ENCODE assay signal across 9 cellular contexts in the genomic region with DNA sequence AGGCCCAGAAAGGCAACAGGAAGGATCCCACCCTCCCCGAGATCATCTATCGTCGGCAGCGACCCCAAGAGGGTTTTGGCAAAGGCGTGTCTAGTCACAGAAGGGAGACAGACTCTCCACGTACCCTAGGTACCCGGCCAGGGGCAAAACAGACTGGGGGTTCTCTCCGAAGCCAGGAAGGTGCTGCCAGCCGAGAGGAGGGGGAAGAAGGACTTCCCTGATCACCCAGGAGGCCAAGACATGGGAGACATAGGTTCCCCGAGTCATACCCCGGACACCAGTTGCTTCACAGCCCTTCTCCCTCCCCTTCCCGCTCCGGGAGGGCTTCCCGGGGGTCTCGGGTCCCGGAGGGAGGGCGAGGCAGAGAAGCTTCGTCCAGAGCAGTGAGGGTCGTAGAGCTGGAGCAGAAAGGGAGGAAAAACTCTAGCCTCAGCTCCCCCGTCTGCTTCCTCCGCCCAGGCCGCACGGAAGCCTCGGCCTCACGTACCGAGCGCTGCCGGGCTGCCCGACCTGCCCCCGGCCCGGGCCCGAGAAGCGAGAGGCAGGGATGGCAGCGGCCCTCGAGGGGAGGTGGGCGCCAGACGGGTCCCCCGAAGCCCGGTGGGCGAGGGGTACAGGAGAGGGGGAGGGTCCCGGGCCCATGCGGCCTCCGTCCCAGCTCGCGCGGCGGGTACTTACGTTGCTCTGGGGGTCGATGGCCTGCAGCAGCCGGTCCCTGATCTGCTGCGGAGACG. TPM values are rescaled to one million over a fixed set of nuclear protein-coding genes. Genes with fewer than 3 reads are reported as not detected.
DNase-seq lines count a peak whose midpoint lies in the region; ATAC-seq, FAIRE-seq and TF ChIP-seq lines count a peak whose summit lies in the region.
"Had no signal": no experiment of that assay in that cellular context is flagged by ENCODE, and none has a peak within 500 bp of the region (broad histone marks: within the 10 kb centered on the region; RNA-seq: fewer than 3 reads in every experiment).

No MANE protein-coding gene starts in this region.

- no peak for TF ChIP-seq CTCF in Peyer's patch (IDR thresholded peaks at IDR 0.05)
- TF ChIP-seq CTCF in cardiac fibroblast (IDR thresholded peaks at IDR 0.05; ENCODE audit: low read depth, low read length), result no peak
- TF ChIP-seq CTCF in lower lobe of right lung (IDR thresholded peaks at IDR 0.05), result no peak
- TF ChIP-seq CTCF in type B pancreatic cell (conservative IDR thresholded peaks at IDR 0.05), result no peak

- H3K4me1 Mint-ChIP-seq in type B pancreatic cell (ENCODE audit: unreplicated experiment), result peaks cover 28% of the 10 kb centered on the region

- peak overlapping the region; percentile 92 for H3K4me3 Mint-ChIP-seq in type B pancreatic cell

- peaks cover 0 to 29% (median 0%) of the 10 kb centered on the region in 3 donors for H3K36me3 ChIP-seq in Peyer's patch
- H3K36me3 ChIP-seq in lower lobe of right lung, result peaks cover 33% of the 10 kb centered on the region

- H3K27ac ChIP-seq in Peyer's patch, result peak overlapping the region; percentile 89 to 99 (median 98)
- peak overlapping the region; percentile 88 for H3K27ac ChIP-seq in lower lobe of right lung

- no peaks in the 10 kb centered on the region for H3K9me3 ChIP-seq in Peyer's patch
- H3K9me3 ChIP-seq in lower lobe of right lung, result no peaks in the 10 kb centered on the region

- no peaks in the 10 kb centered on the region for H3K9me3 Mint-ChIP-seq in type B pancreatic cell

- H3K4me1 ChIP-seq in Peyer's patch, result peaks cover 0 to 31% (median 11%) of the 10 kb centered on the region in 4 donors
- H3K4me1 ChIP-seq in lower lobe of right lung, result peaks cover 60% of the 10 kb centered on the region

- H3K27me3 Mint-ChIP-seq in type B pancreatic cell, result no peaks in the 10 kb centered on the region

- H3K36me3 Mint-ChIP-seq in type B pancreatic cell, result no peaks in the 10 kb centered on the region

- FAIRE-seq in H54 (lab: Jason Lieb, UNC), result no peak
- FAIRE-seq: colon had no signal

- TF ChIP-seq POLR2A in Peyer's patch (IDR thresholded peaks at IDR 0.05), result no peak
- no peak for TF ChIP-seq POLR2A in H54 (IDR thresholded peaks at IDR 0.05; ENCODE audit: low read depth, low read length)

- ATAC-seq in lower lobe of right lung, result no peak
- ATAC-seq in HG02870 (IDR thresholded peaks at IDR 0.05; ENCODE audit: unreplicated experiment), result no peak

- H3K27me3 ChIP-seq in Peyer's patch, result no peaks in the 10 kb centered on the region
- no peaks in the 10 kb centered on the region for H3K27me3 ChIP-seq in lower lobe of right lung (ENCODE audit: low read depth)

- DNase-seq in activated CD4-positive, CD25-positive, alpha-beta regulatory T cell treated with anti-CD3 and anti-CD28 coated beads, Interleukin-2, amount 50 U/mL, for 72 hours, result peak; percentile 32
- no peak for DNase-seq in activated CD4-positive, CD25-positive, alpha-beta regulatory T cell (lab: John Stamatoyannopoulos, UW)
- peak in 1 of 3 donors; percentile 56 for DNase-seq in Peyer's patch
- DNase-seq in cardiac fibroblast (ENCODE audit: low read depth in 2 of 2), result peak in 1 of 2 donors; percentile 18
- peak; percentile 62 for DNase-seq in lower lobe of right lung
- peak; percentile 73 for DNase-seq in type B pancreatic cell (ENCODE audit: extremely low spot score, unreplicated experiment)
- DNase-seq in H54 (ENCODE audit: insufficient read length, low spot score), result no peak

- intact Hi-C loops in lower lobe of right lung (cut with DNase I), result no loop called here

- H3K4me3 ChIP-seq in Peyer's patch, result peak overlapping the region; percentile 69 to 99 (median 88)
- peak overlapping the region; percentile 94 to 95 for H3K4me3 ChIP-seq in cardiac fibroblast (replicated peaks in 1 of 2; ENCODE audit: low read depth in 2 of 2, low read length in 2 of 2)
- peak overlapping the region; percentile 95 for H3K4me3 ChIP-seq in lower lobe of right lung

- H3K27ac Mint-ChIP-seq in type B pancreatic cell, result peak overlapping the region; percentile 91

RNA-seq across cellular contexts. Expression of gene MED26, which starts 0.6 kb away (rescaled TPM):
- total RNA-seq in Peyer's patch (10 to 100 TPM in 1 of 4 donors, 1 to 10 TPM in 3; 5.4 to 13.9 (median 8.9) TPM), lower lobe of right lung (11.1 TPM), type B pancreatic cell (ENCODE audit: low replicate concordance) (12.5 and 12.8 TPM in 2 replicates)

RNA-seq across cellular contexts. Expression of gene SMIM7, which starts 32.6 kb away (rescaled TPM):
- total RNA-seq in Peyer's patch, result 100 to 1,000 TPM in 1 of 4 donors, 10 to 100 TPM in 3; 72.6 to 135 (median 95.9) TPM
- 70.5 TPM for total RNA-seq in lower lobe of right lung
- 63.6 and 72.1 TPM in 2 replicates for total RNA-seq in type B pancreatic cell (ENCODE audit: low replicate concordance)

RNA-seq across cellular contexts. Expression of gene TMEM38A, which starts 33.6 kb away (rescaled TPM):
- total RNA-seq in Peyer's patch, result 1 to 10 TPM; 2.3 to 4.4 (median 2.9) TPM
- total RNA-seq in lower lobe of right lung, result 7.1 TPM
- total RNA-seq in type B pancreatic cell (ENCODE audit: low replicate concordance), result 7.6 and 8.0 TPM in 2 replicates

RNA-seq across cellular contexts. Expression of gene SLC35E1, which starts 55.1 kb away (rescaled TPM):
- total RNA-seq in Peyer's patch, result 10 to 100 TPM; 23.9 to 62.0 (median 41.9) TPM
- total RNA-seq in lower lobe of right lung, result 47.3 TPM
- total RNA-seq in type B pancreatic cell (ENCODE audit: low replicate concordance), result 44.5 and 52.7 TPM in 2 replicates

Comparison
In these comparisons a context has a peak if more than half of its experiments do, and no peak if none do; other contexts are left out.
1. DNase-seq: peak in activated CD4-positive, CD25-positive, alpha-beta regulatory T cell treated with anti-CD3 and anti-CD28 coated beads, Interleukin-2, amount 50 U/mL, for 72 hours (single experiment), lower lobe of right lung (single experiment) and type B pancreatic cell (single experiment); none in activated CD4-positive, CD25-positive, alpha-beta regulatory T cell (0 of 4) and H54 (single experiment).
2. Peak in every context shown above with its lines, with median percentiles within 50 percentile points of each other: H3K4me3 ChIP-seq.